In the genomic region with DNA sequence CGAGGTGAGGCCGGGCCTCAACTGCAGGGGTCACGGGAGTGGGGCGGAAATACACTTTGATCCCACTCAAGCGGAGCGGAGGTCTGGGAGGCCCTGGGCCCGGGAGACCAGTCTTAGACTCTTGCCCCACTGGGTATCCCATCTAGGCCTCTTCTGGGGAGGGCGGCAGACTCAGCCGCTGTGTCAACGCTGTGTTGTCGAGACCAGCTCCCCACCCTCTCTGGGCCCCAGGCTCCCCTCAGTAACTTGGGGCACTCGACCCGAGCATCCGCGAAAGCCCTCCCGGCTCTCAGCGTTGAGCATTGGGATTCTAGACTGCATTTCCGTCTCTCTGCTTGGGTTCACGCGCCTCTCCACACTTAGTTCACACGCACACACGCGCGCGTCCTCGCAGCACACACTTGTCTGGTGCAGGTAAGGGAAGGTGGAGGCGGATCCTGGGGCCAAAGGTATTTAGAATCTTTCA, we compare ENCODE assay signal across 1 cellular context.
TF ChIP-seq lines count a peak whose summit lies in the region.

No MANE protein-coding gene starts in this region.

TF ChIP-seq in GM12878, 131 proteins besides CTCF, POLR2A, EP300 and RAD21 (continued from another document):
- TF ChIP-seq RB1 (IDR thresholded peaks at IDR 0.05; ENCODE audit: borderline replicate concordance) = no peak
- TF ChIP-seq SMAD1 (IDR thresholded peaks at IDR 0.05; ENCODE audit: low read depth, partially characterized antibody) = no peak
- TF ChIP-seq KAT2A (conservative IDR thresholded peaks at IDR 0.05; ENCODE audit: control insufficient read depth, low read depth, low read length) = no peak
- TF ChIP-seq YBX1 (IDR thresholded peaks at IDR 0.05) = no peak
- no peak for TF ChIP-seq ZNF217 (IDR thresholded peaks at IDR 0.05)
- no peak for TF ChIP-seq CHD1 (IDR thresholded peaks at IDR 0.05; ENCODE audit: low read depth, low read length)
- no peak for TF ChIP-seq CEBPB (IDR thresholded peaks at IDR 0.05; ENCODE audit: borderline replicate concordance in 1 of 2, low read depth in 2 of 2, low read length in 2 of 2)
- TF ChIP-seq, protein P1, sequence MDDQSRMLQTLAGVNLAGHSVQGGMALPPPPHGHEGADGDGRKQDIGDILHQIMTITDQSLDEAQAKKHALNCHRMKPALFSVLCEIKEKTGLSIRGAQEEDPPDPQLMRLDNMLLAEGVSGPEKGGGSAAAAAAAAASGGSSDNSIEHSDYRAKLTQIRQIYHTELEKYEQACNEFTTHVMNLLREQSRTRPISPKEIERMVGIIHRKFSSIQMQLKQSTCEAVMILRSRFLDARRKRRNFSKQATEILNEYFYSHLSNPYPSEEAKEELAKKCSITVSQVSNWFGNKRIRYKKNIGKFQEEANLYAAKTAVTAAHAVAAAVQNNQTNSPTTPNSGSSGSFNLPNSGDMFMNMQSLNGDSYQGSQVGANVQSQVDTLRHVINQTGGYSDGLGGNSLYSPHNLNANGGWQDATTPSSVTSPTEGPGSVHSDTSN (IDR thresholded peaks at IDR 0.05; ENCODE audit: insufficient replicate concordance, low read depth, low read length) = no peak
- no peak for TF ChIP-seq RCOR1 (conservative IDR thresholded peaks at IDR 0.05; ENCODE audit: low read depth, low read length)
